ENCODE assay signal across 31 cellular contexts in the genomic region with DNA sequence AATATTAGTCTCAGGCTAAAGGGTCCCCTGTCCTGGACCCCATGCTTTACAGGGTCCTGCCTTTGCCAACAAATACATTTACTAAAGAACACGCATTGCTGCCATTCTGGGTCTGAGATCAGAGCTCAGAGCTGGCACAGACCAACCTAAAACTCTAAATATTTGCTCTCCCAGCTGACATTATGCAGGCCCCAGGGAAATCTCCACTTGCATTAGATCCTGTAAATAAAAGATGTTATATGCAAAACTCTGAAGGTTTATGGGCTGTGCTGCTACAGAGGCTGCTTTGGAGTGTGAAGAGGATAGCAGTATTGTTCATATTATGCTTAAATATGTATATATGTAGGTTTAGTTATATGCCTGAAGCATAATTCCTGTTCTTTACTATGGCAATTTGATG. TPM values are rescaled to one million over a fixed set of nuclear protein-coding genes. Genes with fewer than 3 reads are reported as not detected.
"Had no signal": no experiment of that assay in that cellular context is flagged by ENCODE, and none has a peak within 500 bp of the region (broad histone marks: within the 10 kb centered on the region; RNA-seq: fewer than 3 reads in every experiment).

No MANE protein-coding gene starts in this region.

- H2AFZ ChIP-seq: neural progenitor cell had no signal

- H3K36me3 ChIP-seq: heart left ventricle, left lung, lower lobe of right lung, neural progenitor cell, neutrophil, right atrium auricular region, right lobe of liver, spleen, stomach, suprapubic skin, thoracic aorta, tibial artery, upper lobe of right lung had no signal

- ATAC-seq: heart left ventricle; left colon; left lung; lower lobe of right lung; natural killer cell; right lobe of liver; stimulated activated naive CD8-positive, alpha-beta T cell treated with anti-CD3 and anti-CD28 coated beads, Interleukin-15, Interleukin-2, amounts not matched to agents 100 U/mL and 50 U/mL, for 24 hours; upper lobe of right lung had no signal

- DNase-seq: heart left ventricle; hypothalamus; immature natural killer cell; kidney; left colon; left lung; lower lobe of right lung; mammary epithelial cell; mesenchymal stem cell; naive B cell; natural killer cell; nephron progenitor cell; occipital lobe; right lobe of liver; spleen; stimulated activated CD4-positive, alpha-beta T cell treated with anti-CD3 and anti-CD28 coated beads, Interleukin-4, amount 100 ng/mL, for 4 hours; stimulated activated CD8-positive, alpha-beta memory T cell treated with anti-CD3 and anti-CD28 coated beads, Interleukin-4, amount 100 ng/mL, for 48 hours; stimulated activated naive CD8-positive, alpha-beta T cell treated with anti-CD3 and anti-CD28 coated beads, Interleukin-15, Interleukin-2, amounts not matched to agents 100 U/mL and 50 U/mL, for 24 hours; stomach; tibial artery; trophoblast cell; upper lobe of right lung had no signal

- H3K27ac Mint-ChIP-seq: immature natural killer cell; naive B cell; natural killer cell; nephron progenitor cell; neural progenitor cell; progenitor cell of endocrine pancreas; stimulated activated memory B cell treated with anti-CD40 and anti-IgM and Interleukin-4, amounts not matched to agents 10 μg/mL and 1 μg/mL and 100 μg/mL, for 72 hours had no signal

- H3K9me3 ChIP-seq: left lung, lower lobe of right lung, neutrophil, right atrium auricular region, right lobe of liver, spleen, stomach, suprapubic skin, thoracic aorta, tibial artery, upper lobe of right lung had no signal

- H3K36me3 Mint-ChIP-seq: immature natural killer cell; naive B cell; natural killer cell; stimulated activated memory B cell treated with anti-CD40 and anti-IgM and Interleukin-4, amounts not matched to agents 10 μg/mL and 1 μg/mL and 100 μg/mL, for 72 hours had no signal

- H3K27ac ChIP-seq: heart left ventricle, left lung, lower lobe of right lung, neural progenitor cell, neutrophil, right atrium auricular region, right lobe of liver, skin epidermis, spleen, stomach, suprapubic skin, thoracic aorta, tibial artery, upper lobe of right lung had no signal

- H3K27me3 ChIP-seq: left lung, neural progenitor cell, neutrophil, right atrium auricular region, right lobe of liver, stomach, suprapubic skin, tibial artery, upper lobe of right lung had no signal

- H3K4me1 Mint-ChIP-seq: immature natural killer cell; naive B cell; natural killer cell; stimulated activated memory B cell treated with anti-CD40 and anti-IgM and Interleukin-4, amounts not matched to agents 10 μg/mL and 1 μg/mL and 100 μg/mL, for 72 hours had no signal

- H3K4me3 Mint-ChIP-seq: immature natural killer cell; naive B cell; natural killer cell; nephron progenitor cell; neural progenitor cell; stimulated activated memory B cell treated with anti-CD40 and anti-IgM and Interleukin-4, amounts not matched to agents 10 μg/mL and 1 μg/mL and 100 μg/mL, for 72 hours had no signal

- H3K27me3 Mint-ChIP-seq: naive B cell, progenitor cell of endocrine pancreas had no signal

- H3K4me2 ChIP-seq: neural progenitor cell had no signal

- H3K9me3 Mint-ChIP-seq: natural killer cell had no signal

- H3K9ac ChIP-seq: neural progenitor cell had no signal

- H3K4me1 ChIP-seq: heart left ventricle, left lung, lower lobe of right lung, right atrium auricular region, right lobe of liver, spleen, suprapubic skin, upper lobe of right lung had no signal

- H3K4me3 ChIP-seq: heart left ventricle, left lung, lower lobe of right lung, neural progenitor cell, right atrium auricular region, right lobe of liver, skin epidermis, spleen, stomach, suprapubic skin, thoracic aorta, tibial artery, upper lobe of right lung had no signal

RNA-seq across cellular contexts. Expression of gene RANBP3L, which starts 35.9 kb away (rescaled TPM):
- total RNA-seq: mammary epithelial cell, natural killer cell, progenitor cell of endocrine pancreas, pulmonary artery endothelial cell had no signal
- polyA plus RNA-seq: immature natural killer cell, mammary epithelial cell had no signal
